Comparison of ENCODE assay signal across 10 cellular contexts in the genomic region with DNA sequence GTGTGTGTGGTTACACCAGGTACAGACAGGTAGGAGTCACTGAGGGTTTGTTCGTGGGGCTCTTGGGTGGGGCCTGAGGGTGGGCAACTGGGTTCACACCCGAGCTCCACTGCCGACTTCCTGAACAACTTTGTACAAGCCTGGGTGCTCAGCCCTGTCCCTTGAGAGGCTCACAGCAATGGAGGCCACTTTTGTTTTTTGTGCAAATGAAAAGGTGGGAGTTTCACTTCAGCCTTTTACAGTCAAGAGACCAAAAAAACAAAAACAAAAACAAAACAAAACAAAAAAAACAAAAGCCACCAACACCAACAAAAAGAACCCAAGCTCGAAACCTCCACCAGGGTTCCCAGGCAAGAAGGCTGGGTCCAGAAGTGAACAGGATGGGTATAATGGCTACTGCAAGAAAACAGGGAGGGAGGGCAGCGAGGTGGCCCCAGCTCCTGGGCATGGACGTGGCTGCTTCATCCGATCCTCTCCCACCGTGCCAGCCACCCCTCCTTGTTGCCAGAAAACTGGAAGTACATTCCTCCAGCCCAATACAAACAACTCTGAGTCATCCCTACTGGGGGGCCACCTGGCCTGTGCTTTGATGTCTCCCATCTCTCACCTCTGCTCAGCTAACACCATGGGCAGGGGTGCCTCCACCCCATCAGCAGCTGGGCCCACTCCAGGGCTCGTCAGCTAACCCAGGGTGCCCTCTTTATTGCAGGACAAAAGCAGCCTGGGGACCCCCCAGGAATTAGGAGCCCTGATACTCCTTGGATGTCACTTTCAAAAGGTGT. TPM values are rescaled to one million over a fixed set of nuclear protein-coding genes. Genes with fewer than 3 reads are reported as not detected.
DNase-seq lines count a peak whose midpoint lies in the region; ATAC-seq and TF ChIP-seq lines count a peak whose summit lies in the region.
"Had no signal": no experiment of that assay in that cellular context is flagged by ENCODE, and none has a peak within 500 bp of the region (broad histone marks: within the 10 kb centered on the region; RNA-seq: fewer than 3 reads in every experiment).

No MANE protein-coding gene starts in this region.

- H3K27me3 ChIP-seq in left ventricle myocardium inferior (ENCODE audit: low read depth) (no peaks in the 10 kb centered on the region), lung (ENCODE audit: control insufficient read depth, insufficient read depth) (no peaks in the 10 kb centered on the region), upper lobe of right lung (no peaks in the 10 kb centered on the region)

- WGBS in lung, 2 donors: 64 to 77% methylated on average over 9 of the region's 9 CpGs

- peak overlapping the region; percentile 88 for H3K4me3 Mint-ChIP-seq in activated naive CD8-positive, alpha-beta T cell treated with anti-CD3 and anti-CD28 coated beads, Interleukin-2, amount 50 U/mL, for 24 hours

- H3K4me3 ChIP-seq in left ventricle myocardium inferior (peak overlapping the region; percentile 76), lung (no peak overlapping the region), upper lobe of right lung (peak overlapping the region; percentile 82)

- ATAC-seq in left ventricle myocardium superior (no peak), lung (ENCODE audit: insufficient read depth, low FRiP score) (no peak), upper lobe of right lung (no peak), HG02588 (IDR thresholded peaks at IDR 0.05; ENCODE audit: unreplicated experiment) (no peak)
- ATAC-seq in activated naive CD8-positive, alpha-beta T cell treated with anti-CD3 and anti-CD28 coated beads, Interleukin-2, amount 50 U/mL, for 24 hours: no peak

- H3K4me1 Mint-ChIP-seq in activated naive CD8-positive, alpha-beta T cell treated with anti-CD3 and anti-CD28 coated beads, Interleukin-2, amount 50 U/mL, for 24 hours: peaks cover 64% of the 10 kb centered on the region

- H3K4me1 ChIP-seq in left ventricle myocardium inferior (peaks cover 70% of the 10 kb centered on the region), lung (ENCODE audit: control insufficient read depth in 2 of 2, insufficient read depth in 2 of 2, low read length in 2 of 2) (peaks cover 5 to 37% of the 10 kb centered on the region in 2 donors), upper lobe of right lung (peaks cover 40% of the 10 kb centered on the region)

- no peaks in the 10 kb centered on the region for H3K9me3 Mint-ChIP-seq in activated naive CD8-positive, alpha-beta T cell treated with anti-CD3 and anti-CD28 coated beads, Interleukin-2, amount 50 U/mL, for 24 hours

- intact Hi-C loops in left ventricle myocardium inferior (cut with micrococcal nuclease): no loop called here
- intact Hi-C loops in left ventricle myocardium superior (cut with micrococcal nuclease): no loop called here
- intact Hi-C loops in upper lobe of right lung (cut with DNase I): no loop called here

- DNase-seq in left ventricle myocardium inferior: no peak
- DNase-seq in left ventricle myocardium superior: no peak
- no peak for DNase-seq in activated naive CD8-positive, alpha-beta T cell treated with anti-CD3 and anti-CD28 coated beads, Interleukin-2, amount 50 U/mL, for 24 hours
- DNase-seq in lung (ENCODE audit: low spot score): no peak
- DNase-seq in upper lobe of right lung: no peak
- DNase-seq in NOMO-1 treated with dmso at 0.1 percent for 144 hours (lab: John Stamatoyannopoulos, UW; ENCODE audit: unreplicated experiment): no peak
- no peak for DNase-seq in UCSD-AML1 (lab: John Stamatoyannopoulos, UW; ENCODE audit: unreplicated experiment)

- H3K9me3 ChIP-seq in left ventricle myocardium inferior (replicated peaks) (no peaks in the 10 kb centered on the region), lung (ENCODE audit: control insufficient read depth in 2 of 2, insufficient read depth in 1 of 2, low read length in 1 of 2) (no peaks in the 10 kb centered on the region), upper lobe of right lung (no peaks in the 10 kb centered on the region)

- TF ChIP-seq CTCF in left ventricle myocardium inferior (IDR thresholded peaks at IDR 0.05; ENCODE audit: borderline replicate concordance) (no peak), lung (IDR thresholded peaks at IDR 0.05; ENCODE audit: control extremely low read depth, extremely low read depth) (no peak), upper lobe of right lung (IDR thresholded peaks at IDR 0.05) (no peak)

- peaks cover 2% of the 10 kb centered on the region for H3K36me3 Mint-ChIP-seq in activated naive CD8-positive, alpha-beta T cell treated with anti-CD3 and anti-CD28 coated beads, Interleukin-2, amount 50 U/mL, for 24 hours (ENCODE audit: low read depth)

- no peaks in the 10 kb centered on the region for H3K27me3 Mint-ChIP-seq in activated naive CD8-positive, alpha-beta T cell treated with anti-CD3 and anti-CD28 coated beads, Interleukin-2, amount 50 U/mL, for 24 hours

- H3K36me3 ChIP-seq in left ventricle myocardium inferior (no peaks in the 10 kb centered on the region), lung (ENCODE audit: control insufficient read depth in 2 of 2, insufficient read depth in 2 of 2, low read length in 2 of 2) (peaks cover 0 to 2% of the 10 kb centered on the region in 2 donors), upper lobe of right lung (no peaks in the 10 kb centered on the region)

- H3K27ac ChIP-seq in left ventricle myocardium inferior (replicated peaks) (peak overlapping the region; percentile 97), lung (ENCODE audit: low read depth in 1 of 2, low read length in 1 of 2) (peak overlapping the region; percentile 79 to 87), upper lobe of right lung (peak overlapping the region; percentile 91)
- H3K27ac ChIP-seq: HL-60 had no signal

- H3K27ac Mint-ChIP-seq in activated naive CD8-positive, alpha-beta T cell treated with anti-CD3 and anti-CD28 coated beads, Interleukin-2, amount 50 U/mL, for 24 hours: peak overlapping the region; percentile 54

RNA-seq across cellular contexts. Expression of a gene that starts 2.1 kb away (rescaled TPM):
- total RNA-seq in left ventricle myocardium inferior (13.8 TPM), left ventricle myocardium superior (17.7 TPM), lung (10 to 100 TPM; 22.7 to 56.5 TPM), upper lobe of right lung (46.4 TPM)
- polyA plus RNA-seq in lung: 100 to 1,000 TPM in 1 of 2 donors, 10 to 100 TPM in 1; 20.1 to 116 TPM

RNA-seq across cellular contexts. Expression of a gene that starts 31.7 kb away (rescaled TPM):
- total RNA-seq in left ventricle myocardium inferior (not detected), left ventricle myocardium superior (not detected), lung (under 1 TPM in 1 of 2 donors, not detected in 1; 0.31 TPM), upper lobe of right lung (not detected)
- under 1 TPM in 1 of 2 donors, not detected in 1; 0.10 TPM for polyA plus RNA-seq in lung
- total RNA-seq: kidney epithelial cell had no signal

RNA-seq across cellular contexts. Expression of a gene that starts 38.4 kb away (rescaled TPM):
- total RNA-seq in left ventricle myocardium inferior (24.1 TPM), left ventricle myocardium superior (28.0 TPM), lung (10 to 100 TPM; 15.9 to 20.0 TPM), upper lobe of right lung (34.3 TPM)
- 10 to 100 TPM; 21.4 to 30.4 TPM for polyA plus RNA-seq in lung

RNA-seq across cellular contexts. Expression of a gene that starts 40.8 kb away (rescaled TPM):
- total RNA-seq in left ventricle myocardium inferior (3.9 TPM), left ventricle myocardium superior (4.3 TPM), lung (10 to 100 TPM in 1 of 2 donors, 1 to 10 TPM in 1; 3.3 to 11.3 TPM), upper lobe of right lung (7.7 TPM)
- 1 to 10 TPM; 2.0 to 7.9 TPM for polyA plus RNA-seq in lung
- total RNA-seq: kidney epithelial cell had no signal

RNA-seq across cellular contexts. Expression of a gene that starts 46.1 kb away (rescaled TPM):
- total RNA-seq in left ventricle myocardium inferior (35.7 TPM), left ventricle myocardium superior (39.0 TPM), lung (10 to 100 TPM; 24.3 to 24.6 TPM), upper lobe of right lung (19.3 TPM)
- 10 to 100 TPM; 10.8 to 11.1 TPM for polyA plus RNA-seq in lung
